In the genomic region with DNA sequence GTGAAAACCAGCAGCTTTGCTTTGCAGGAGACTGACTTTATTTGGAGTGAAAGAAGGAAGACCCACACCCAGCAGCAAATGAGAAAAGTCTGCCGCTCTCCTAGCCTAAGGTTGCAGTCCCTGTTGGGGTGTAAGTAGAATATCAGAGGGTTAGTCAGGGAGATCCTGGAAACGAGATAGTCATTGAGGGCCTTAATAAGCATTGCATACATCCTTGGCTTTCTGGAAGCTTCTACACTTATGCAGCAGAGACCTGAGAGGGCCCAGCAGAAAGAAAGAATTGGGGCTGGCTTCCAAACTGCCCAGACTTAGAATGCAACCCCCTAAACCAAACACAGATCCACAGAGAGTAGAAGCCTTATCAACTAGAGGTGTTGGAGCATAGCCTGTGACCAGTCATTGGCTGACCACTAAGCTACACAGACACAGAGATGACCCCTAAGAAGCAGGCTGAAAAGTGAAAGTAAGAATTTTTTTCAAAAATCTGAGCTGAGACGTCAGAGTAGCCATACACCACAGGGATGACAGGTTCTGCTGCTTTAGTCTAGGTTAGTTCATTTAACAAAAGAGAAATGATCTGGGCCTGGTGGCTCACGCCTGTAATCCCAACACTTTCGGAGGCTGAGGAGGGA, we compare ENCODE assay signal across 15 cellular contexts.
DNase-seq lines count a peak whose midpoint lies in the region; ATAC-seq, FAIRE-seq and TF ChIP-seq lines count a peak whose summit lies in the region.
"Had no signal": no experiment of that assay in that cellular context is flagged by ENCODE, and none has a peak within 500 bp of the region (broad histone marks: within the 10 kb centered on the region; RNA-seq: fewer than 3 reads in every experiment).

No MANE protein-coding gene starts in this region.

- H3K4me3 ChIP-seq in A673 (ENCODE audit: low read depth, low read length, poor library complexity, severe bottlenecking) = no peak overlapping the region
- no peak overlapping the region for H3K4me3 ChIP-seq in K562
- H3K4me3 ChIP-seq in muscle layer of colon (ENCODE audit: low read depth in 1 of 2, low read length in 2 of 2) = no peak overlapping the region
- H3K4me3 ChIP-seq: BLaER1 treated with 17β-estradiol and CSF1 and Interleukin-3, amounts not matched to agents 10 nM and 100 nM; thyroid gland had no signal

- no peak for TF ChIP-seq EP300 in K562 (IDR thresholded peaks at IDR 0.05; ENCODE audit: low read length)

- H3K9me1 ChIP-seq in K562 (ENCODE audit: control insufficient read depth, insufficient read depth, low read length) = no peaks in the 10 kb centered on the region

- H3K36me3 ChIP-seq in A673 (ENCODE audit: insufficient read depth, low read length, poor library complexity, severe bottlenecking) (no peaks in the 10 kb centered on the region), K562 (ENCODE audit: control insufficient read depth, insufficient read depth, low read length) (no peaks in the 10 kb centered on the region), muscle layer of colon (ENCODE audit: insufficient read depth, low read length) (no peaks in the 10 kb centered on the region)
- H3K36me3 ChIP-seq: BLaER1 treated with 17β-estradiol and CSF1 and Interleukin-3, amounts not matched to agents 10 nM and 100 nM; thyroid gland had no signal

- in situ Hi-C loops in K562 (cut with MboI) = no loop called here

- H3K27me3 ChIP-seq in A673 (replicated peaks; ENCODE audit: insufficient read depth, low read depth, low read length, poor library complexity) = peaks cover 14% of the 10 kb centered on the region
- no peaks in the 10 kb centered on the region for H3K27me3 ChIP-seq in K562 (ENCODE audit: control insufficient read depth in 2 of 2, insufficient read depth in 2 of 2, low read length in 2 of 2)
- no peaks in the 10 kb centered on the region for H3K27me3 ChIP-seq in muscle layer of colon (ENCODE audit: control insufficient read depth in 1 of 2, insufficient read depth in 2 of 2, low read length in 2 of 2)
- H3K27me3 ChIP-seq in CD4-positive, alpha-beta T cell (ENCODE audit: control insufficient read depth, insufficient read depth, low read length) = no peaks in the 10 kb centered on the region
- H3K27me3 ChIP-seq: BLaER1 treated with 17β-estradiol and CSF1 and Interleukin-3, amounts not matched to agents 10 nM and 100 nM; thyroid gland had no signal

- peak; percentile 59 for ATAC-seq in K562
- ATAC-seq in CD4-positive, alpha-beta T cell (ENCODE audit: poor library complexity) = no peak

- H3K27ac ChIP-seq in A673 (ENCODE audit: low read depth, low read length, poor library complexity, severe bottlenecking) = no peak overlapping the region
- no peak overlapping the region for H3K27ac ChIP-seq in K562 (ENCODE audit: extremely low read depth, low read depth, low read length)
- peak overlapping the region; percentile 27 for H3K27ac ChIP-seq in muscle layer of colon (ENCODE audit: low read depth, low read length)
- H3K27ac ChIP-seq in CD4-positive, alpha-beta T cell (ENCODE audit: low read depth, low read length) = no peak overlapping the region
- H3K27ac ChIP-seq: BLaER1 treated with 17β-estradiol and CSF1 and Interleukin-3, amounts not matched to agents 10 nM and 100 nM; parathyroid adenoma had no signal

- intact Hi-C loops in A673 (cut with micrococcal nuclease; ENCODE audit: unreplicated experiment) = no loop called here
- intact Hi-C loops in K562 (cut with micrococcal nuclease) = no loop called here
- intact Hi-C loops in CD4-positive, alpha-beta T cell (cut with DNase I, micrococcal nuclease) = no loop called here

- no peaks in the 10 kb centered on the region for H3K9me3 Mint-ChIP-seq in CD4-positive, alpha-beta T cell
- H3K9me3 Mint-ChIP-seq: activated B cell treated with CpG ODN at 0.5 μM for 24 hours; activated T-helper 1 cell treated with anti-CD3 and anti-CD28 coated beads, Interleukin-12 subunit alpha, Interleukin-12 subunit beta, Interleukin-2, Interleukin-4 antibody, amounts not matched to agents 30 ng/mL and 10 ng/mL and 1 ng/mL, durations not matched to agents 14 hours and 24 hours and 36 hours had no signal

- CTCF ChIA-PET in A673 (lab: Charles Lee) = no interaction called here
- CTCF ChIA-PET in K562 (lab: Yijun Ruan, JAX; ENCODE audit: low intra/inter-chr PET ratio) = no interaction called here
- CTCF ChIA-PET in CD4-positive, alpha-beta T cell (lab: Charles Lee) = no interaction called here

- POLR2A ChIA-PET in A673 (lab: Charles Lee; ENCODE audit: low non-redundant PET) (no interaction called here), K562 (lab: Yijun Ruan, JAX) (interaction anchor here (0.6 kb wide), 1 partner anchor 23 kb away, joined by 4 read pairs; no protein-coding TSS in a partner anchor)
- POLR2A ChIA-PET in CD4-positive, alpha-beta T cell (lab: Charles Lee) = no interaction called here

- BruUV-seq in A673 (replicated peaks; lab: Mats Ljungman, UMichigan) = no TSS peak
- BruUV-seq in K562 (replicated peaks; lab: Mats Ljungman, UMichigan) = no TSS peak

- H3K4me3 Mint-ChIP-seq in CD4-positive, alpha-beta T cell = no peak overlapping the region
- H3K4me3 Mint-ChIP-seq: activated B cell treated with CpG ODN at 0.5 μM for 24 hours; activated T-helper 1 cell treated with anti-CD3 and anti-CD28 coated beads, Interleukin-12 subunit alpha, Interleukin-12 subunit beta, Interleukin-2, Interleukin-4 antibody, amounts not matched to agents 30 ng/mL and 10 ng/mL and 1 ng/mL, durations not matched to agents 14 hours and 24 hours and 36 hours had no signal

- no peak overlapping the region for H2AFZ ChIP-seq in K562 (ENCODE audit: low read depth, low read length)
- H2AFZ ChIP-seq: parathyroid adenoma had no signal

- no peak for TF ChIP-seq RAD21 in K562 (CRISPR knock-in tag; conservative IDR thresholded peaks at IDR 0.05 in 1 of 2, IDR thresholded peaks at IDR 0.05 in 1 of 2)

- WGBS in K562 (ENCODE audit: insufficient coverage, low coverage, missing lambda C conversion rate) = 21% methylated on average over 5 of the region's 5 CpGs

- H3K27me3 Mint-ChIP-seq in CD4-positive, alpha-beta T cell = no peaks in the 10 kb centered on the region
- H3K27me3 Mint-ChIP-seq: activated B cell treated with CpG ODN at 0.5 μM for 24 hours had no signal

- H3K4me1 ChIP-seq in A673 (ENCODE audit: insufficient read depth, low read length, poor library complexity, severe bottlenecking) = peaks cover 21% of the 10 kb centered on the region
- no peaks in the 10 kb centered on the region for H3K4me1 ChIP-seq in K562 (replicated peaks in 1 of 2; ENCODE audit: control insufficient read depth in 2 of 2, insufficient read depth in 2 of 2, low read length in 2 of 2)
- no peaks in the 10 kb centered on the region for H3K4me1 ChIP-seq in muscle layer of colon (ENCODE audit: insufficient read depth, low read length)
- H3K4me1 ChIP-seq: parathyroid adenoma had no signal

- DNase-seq in A673 (ENCODE audit: low spot score) (peak; percentile 41), GM20000 (ENCODE audit: low spot score) (peak; percentile 5), K562 (ENCODE audit: extremely low read depth in 1 of 4, low spot score in 3 of 4) (no peak), NCI-H1048 (lab: John Stamatoyannopoulos, UW) (no peak), HuH-7 (ENCODE audit: low spot score) (no peak), amniotic stem cell (lab: John Stamatoyannopoulos, UW) (no peak)
- no peak for DNase-seq in CD4-positive, alpha-beta T cell
- DNase-seq: activated B cell treated with CpG ODN at 0.5 μM for 24 hours, caudate nucleus, NCI-H510A had no signal

- no peak overlapping the region for H3K27ac Mint-ChIP-seq in CD4-positive, alpha-beta T cell
- H3K27ac Mint-ChIP-seq: activated B cell treated with CpG ODN at 0.5 μM for 24 hours; activated T-helper 1 cell treated with anti-CD3 and anti-CD28 coated beads, Interleukin-12 subunit alpha, Interleukin-12 subunit beta, Interleukin-2, Interleukin-4 antibody, amounts not matched to agents 30 ng/mL and 10 ng/mL and 1 ng/mL, durations not matched to agents 14 hours and 24 hours and 36 hours had no signal

- H3K9me3 ChIP-seq in A673 (ENCODE audit: low read depth, low read length, poor library complexity, severe bottlenecking) = no peaks in the 10 kb centered on the region
- no peaks in the 10 kb centered on the region for H3K9me3 ChIP-seq in K562 (replicated peaks; ENCODE audit: control insufficient read depth, insufficient read depth, low read depth, low read length)
- H3K9me3 ChIP-seq in muscle layer of colon (ENCODE audit: low read length) = no peaks in the 10 kb centered on the region
- no peaks in the 10 kb centered on the region for H3K9me3 ChIP-seq in CD4-positive, alpha-beta T cell (ENCODE audit: control insufficient read depth, low read length)
- H3K9me3 ChIP-seq: BLaER1 treated with 17β-estradiol and CSF1 and Interleukin-3, amounts not matched to agents 10 nM and 100 nM; thyroid gland had no signal

- H3K9ac ChIP-seq in K562 (ENCODE audit: insufficient read depth in 1 of 2, low read depth in 2 of 2, low read length in 2 of 2) = no peak overlapping the region
- no peak overlapping the region for H3K9ac ChIP-seq in muscle layer of colon (ENCODE audit: low read length)
- H3K9ac ChIP-seq: BLaER1 treated with 17β-estradiol and CSF1 and Interleukin-3, amounts not matched to agents 10 nM and 100 nM; parathyroid adenoma had no signal

- no peak for TF ChIP-seq POLR2A in K562 (conservative IDR thresholded peaks at IDR 0.05)

- H4K20me1 ChIP-seq in K562 (replicated peaks; ENCODE audit: control insufficient read depth, insufficient read depth, low read length) = no peaks in the 10 kb centered on the region
- H4K20me1 ChIP-seq: BLaER1 treated with 17β-estradiol and CSF1 and Interleukin-3, amounts not matched to agents 10 nM and 100 nM had no signal

- H3K79me2 ChIP-seq in K562 (ENCODE audit: control insufficient read depth, insufficient read depth, low read length) = no peaks in the 10 kb centered on the region
- H3K79me2 ChIP-seq: parathyroid adenoma had no signal

- no peaks in the 10 kb centered on the region for H3K4me1 Mint-ChIP-seq in CD4-positive, alpha-beta T cell (ENCODE audit: low read depth)
- H3K4me1 Mint-ChIP-seq: activated B cell treated with CpG ODN at 0.5 μM for 24 hours had no signal

- H3K4me2 ChIP-seq in K562 (ENCODE audit: insufficient read depth, low read length) = no peak overlapping the region
- H3K4me2 ChIP-seq: BLaER1 treated with 17β-estradiol and CSF1 and Interleukin-3, amounts not matched to agents 10 nM and 100 nM had no signal

- no peaks in the 10 kb centered on the region for H3K36me3 Mint-ChIP-seq in CD4-positive, alpha-beta T cell (ENCODE audit: low read depth)

- TF ChIP-seq CTCF in A673 (conservative IDR thresholded peaks at IDR 0.05; ENCODE audit: low read depth, low read length) = no peak
- no peak for TF ChIP-seq CTCF in GM20000 (IDR thresholded peaks at IDR 0.05; ENCODE audit: extremely low read depth, missing control alignments)
- TF ChIP-seq CTCF in K562 (IDR thresholded peaks at IDR 0.05 in 2 of 3, conservative IDR thresholded peaks at IDR 0.05 in 1 of 3; ENCODE audit: insufficient read depth in 2 of 3, low read depth in 1 of 3, low read length in 3 of 3) = no peak
- no peak for TF ChIP-seq CTCF in CD4-positive, alpha-beta T cell (IDR thresholded peaks at IDR 0.05)

- FAIRE-seq in K562 (lab: Jason Lieb, UNC) = no peak

TF ChIP-seq in K562, 482 proteins besides CTCF, POLR2A, EP300 and RAD21 (continues in another document):
- no peak for TF ChIP-seq TCF15 (CRISPR knock-in tag; IDR thresholded peaks at IDR 0.05)

Comparison
In these comparisons a context has a peak if more than half of its experiments do, and no peak if none do; other contexts are left out.
1. DNase-seq: peak in A673 (single experiment) and GM20000 (single experiment); none in K562 (0 of 4), NCI-H1048 (single experiment), HuH-7 (single experiment), CD4-positive, alpha-beta T cell (0 of 10) and amniotic stem cell (single experiment).